13 cellular contexts compared by ENCODE assay signal in genomic region chr1:181919729-181919991, GRCh38.
"Had no signal": no experiment of that assay in that cellular context is flagged by ENCODE, and none has a peak within 500 bp of the region (broad histone marks: within the 10 kb centered on the region; RNA-seq: fewer than 3 reads in every experiment).

No MANE protein-coding gene starts in this region.

- H3K4me1 ChIP-seq: body of pancreas, gastrocnemius medialis, heart right ventricle, right atrium auricular region, stomach had no signal

- H3K4me3 ChIP-seq: body of pancreas, gastrocnemius medialis, heart right ventricle, right atrium auricular region, skin epidermis, stomach, thoracic aorta had no signal

- DNase-seq: activated CD4-positive, alpha-beta T cell treated with anti-CD3 and anti-CD28 coated beads, Interleukin-2, amount 50 U/mL, for 1 hour; activated T-cell treated with anti-CD3 and anti-CD28 coated beads for 4 hours; amniotic stem cell; body of pancreas; central memory CD4-positive, alpha-beta T cell; cortex of kidney; effector CD8-positive, alpha-beta T cell; gastrocnemius medialis; heart right ventricle; stomach had no signal

- H3K36me3 ChIP-seq: gastrocnemius medialis, heart right ventricle, right atrium auricular region, stomach, thoracic aorta had no signal

- H3K9me3 ChIP-seq: body of pancreas, gastrocnemius medialis, right atrium auricular region, thoracic aorta had no signal

- H3K27me3 ChIP-seq: body of pancreas, gastrocnemius medialis, right atrium auricular region had no signal

- H3K27ac ChIP-seq: body of pancreas, gastrocnemius medialis, heart right ventricle, right atrium auricular region, skin epidermis, stomach, thoracic aorta had no signal
